ENCODE assay signal across 6 cellular contexts in the genomic region with DNA sequence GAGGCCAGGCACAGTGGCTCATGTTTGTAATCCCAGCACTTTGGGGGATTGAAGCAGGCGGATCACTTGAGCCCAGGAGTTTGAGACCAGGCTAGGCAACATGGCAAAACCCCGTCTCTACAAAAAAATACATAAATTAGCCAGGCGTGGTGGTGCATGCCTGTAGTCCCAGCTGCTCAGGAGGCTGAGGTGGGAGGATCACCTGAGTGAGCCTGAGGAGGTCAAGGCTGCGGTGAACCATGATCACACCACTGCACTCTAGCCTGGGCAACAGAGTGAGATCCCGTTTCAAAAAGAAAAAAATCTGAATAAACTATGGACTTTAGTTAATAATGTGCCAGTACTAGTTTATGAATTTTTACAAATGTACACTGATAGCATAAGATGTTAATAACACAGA. TPM values are rescaled to one million over a fixed set of nuclear protein-coding genes. Genes with fewer than 3 reads are reported as not detected.
A peak's percentile ranks its signal among the peaks of the same experiment; 100 is the strongest.
DNase-seq lines count a peak whose midpoint lies in the region; ATAC-seq and TF ChIP-seq lines count a peak whose summit lies in the region.
"Not testable (repeated sequence)": the region's sequence is repeated elsewhere in the genome, so short reads cannot be mapped to it uniquely, and the experiment has no call there.

No MANE protein-coding gene starts in this region.

- H3K4me1 Mint-ChIP-seq in CD8-positive, alpha-beta memory T cell = peaks cover 27 to 30% (median 29%) of the 10 kb centered on the region in 3 donors
- not testable (repeated sequence) for H3K4me1 Mint-ChIP-seq in WTC11; activated T-helper 17 cell treated with anti-CD3 and anti-CD28 coated beads, Interleukin-2, amount 50 U/mL, for 72 hours; chondrocyte (ENCODE audit: low read depth)
- peaks cover 17 to 34% of the 10 kb centered on the region in 2 donors for H3K4me1 Mint-ChIP-seq in stimulated activated naive B cell treated with anti-CD40 and anti-IgM and Interleukin-4, amounts not matched to agents 10 μg/mL and 1 μg/mL and 100 μg/mL, for 72 hours

- H4K20me1 ChIP-seq in SU-DHL-6 (ENCODE audit: low read depth, low read length) = not testable (repeated sequence)

- not testable (repeated sequence) for H3K9me3 Mint-ChIP-seq in CD8-positive, alpha-beta memory T cell; WTC11; activated T-helper 17 cell treated with anti-CD3 and anti-CD28 coated beads, Interleukin-2, amount 50 U/mL, for 72 hours; chondrocyte (ENCODE audit: low read depth); stimulated activated naive B cell treated with anti-CD40 and anti-IgM and Interleukin-4, amounts not matched to agents 10 μg/mL and 1 μg/mL and 100 μg/mL, for 72 hours

- DNase-seq in CD8-positive, alpha-beta memory T cell; WTC11 (ENCODE audit: low spot score); stimulated activated naive B cell treated with anti-CD40 and anti-IgM and Interleukin-4, amounts not matched to agents 10 μg/mL and 1 μg/mL and 100 μg/mL, for 72 hours: not testable (repeated sequence)
- DNase-seq in chondrocyte (ENCODE audit: low spot score) = peak; percentile 7

- H3K79me2 ChIP-seq in SU-DHL-6 (ENCODE audit: insufficient read depth, low read length) = not testable (repeated sequence)

- not testable (repeated sequence) for H3K4me3 ChIP-seq in CD8-positive, alpha-beta memory T cell (ENCODE audit: low read length); SU-DHL-6 (ENCODE audit: insufficient read depth, low read length, poor library complexity, severe bottlenecking)

- peaks cover 2 to 17% (median 3%) of the 10 kb centered on the region in 3 donors for H3K36me3 Mint-ChIP-seq in CD8-positive, alpha-beta memory T cell
- H3K36me3 Mint-ChIP-seq in WTC11 (peaks cover 17% of the 10 kb centered on the region; the same call in 1 of the 2 replicates), chondrocyte (ENCODE audit: low read depth) (peaks cover 11% of the 10 kb centered on the region)
- peaks cover 38% of the 10 kb centered on the region for H3K36me3 Mint-ChIP-seq in activated T-helper 17 cell treated with anti-CD3 and anti-CD28 coated beads, Interleukin-2, amount 50 U/mL, for 72 hours (ENCODE audit: low read depth)
- H3K36me3 Mint-ChIP-seq in stimulated activated naive B cell treated with anti-CD40 and anti-IgM and Interleukin-4, amounts not matched to agents 10 μg/mL and 1 μg/mL and 100 μg/mL, for 72 hours = peaks cover 33 to 49% of the 10 kb centered on the region in 2 donors

- POLR2A ChIA-PET in CD8-positive, alpha-beta memory T cell (lab: Charles Lee); WTC11 (lab: Charles Lee): not testable (repeated sequence)

- H3K4me3 Mint-ChIP-seq in CD8-positive, alpha-beta memory T cell; WTC11; activated T-helper 17 cell treated with anti-CD3 and anti-CD28 coated beads, Interleukin-2, amount 50 U/mL, for 72 hours; chondrocyte (ENCODE audit: unreplicated experiment); stimulated activated naive B cell treated with anti-CD40 and anti-IgM and Interleukin-4, amounts not matched to agents 10 μg/mL and 1 μg/mL and 100 μg/mL, for 72 hours: not testable (repeated sequence)

- not testable (repeated sequence) for H3K27me3 Mint-ChIP-seq in CD8-positive, alpha-beta memory T cell; WTC11 (ENCODE audit: low read depth); activated T-helper 17 cell treated with anti-CD3 and anti-CD28 coated beads, Interleukin-2, amount 50 U/mL, for 72 hours; chondrocyte (ENCODE audit: low read depth); stimulated activated naive B cell treated with anti-CD40 and anti-IgM and Interleukin-4, amounts not matched to agents 10 μg/mL and 1 μg/mL and 100 μg/mL, for 72 hours

- H3K4me2 ChIP-seq in SU-DHL-6 (ENCODE audit: low read depth, low read length, poor library complexity, severe bottlenecking) = not testable (repeated sequence)

- peaks cover 21% of the 10 kb centered on the region for H3F3A ChIP-seq in SU-DHL-6 (ENCODE audit: insufficient read depth)

- not testable (repeated sequence) for H3K27ac ChIP-seq in CD8-positive, alpha-beta memory T cell (ENCODE audit: low read depth, low read length)
- peak overlapping the region; percentile 2; the same call in 1 of the 2 replicates for H3K27ac ChIP-seq in SU-DHL-6 (ENCODE audit: low read depth, low read length)

- not testable (repeated sequence) for H3K4me1 ChIP-seq in CD8-positive, alpha-beta memory T cell (ENCODE audit: insufficient read depth, low read length)

- H3K9me3 ChIP-seq in CD8-positive, alpha-beta memory T cell (ENCODE audit: low read length); SU-DHL-6 (ENCODE audit: insufficient read depth, low read length): not testable (repeated sequence)

- H2AFZ ChIP-seq in SU-DHL-6 (ENCODE audit: low read depth, low read length, severe bottlenecking) = not testable (repeated sequence)

- H3K36me3 ChIP-seq in CD8-positive, alpha-beta memory T cell (ENCODE audit: insufficient read depth, low read length); SU-DHL-6 (ENCODE audit: low read length): not testable (repeated sequence)

- not testable (repeated sequence) for H3K27me3 ChIP-seq in CD8-positive, alpha-beta memory T cell (ENCODE audit: insufficient read depth, low read length, poor library complexity, severe bottlenecking); SU-DHL-6 (ENCODE audit: low read length)

- peak overlapping the region in 6 of 8 donors; percentile 24 to 70 (median 44) for H3K27ac Mint-ChIP-seq in CD8-positive, alpha-beta memory T cell
- H3K27ac Mint-ChIP-seq in WTC11; chondrocyte (ENCODE audit: unreplicated experiment): not testable (repeated sequence)
- peak overlapping the region; percentile 17 for H3K27ac Mint-ChIP-seq in activated T-helper 17 cell treated with anti-CD3 and anti-CD28 coated beads, Interleukin-2, amount 50 U/mL, for 72 hours
- H3K27ac Mint-ChIP-seq in stimulated activated naive B cell treated with anti-CD40 and anti-IgM and Interleukin-4, amounts not matched to agents 10 μg/mL and 1 μg/mL and 100 μg/mL, for 72 hours = peak overlapping the region; percentile 51

- not testable (repeated sequence) for H3K9ac ChIP-seq in SU-DHL-6 (ENCODE audit: low read length)

- H3K9me2 ChIP-seq in SU-DHL-6 (replicated peaks; ENCODE audit: insufficient read depth, low read length) = not testable (repeated sequence)

- CTCF ChIA-PET in CD8-positive, alpha-beta memory T cell (lab: Charles Lee) = interaction anchor here (1.3 kb wide), 1 partner anchor 23 kb away, joined by 4 read pairs; no protein-coding TSS in a partner anchor
- CTCF ChIA-PET in WTC11 (lab: Charles Lee) = interaction anchor here (1.3 kb wide), 1 partner anchor 99 kb away, joined by 6 read pairs; no protein-coding TSS in a partner anchor

- not testable (repeated sequence) for ATAC-seq in WTC11; activated T-helper 17 cell treated with anti-CD3 and anti-CD28 coated beads, Interleukin-2, amount 50 U/mL, for 72 hours (replicated peaks); stimulated activated naive B cell treated with anti-CD40 and anti-IgM and Interleukin-4, amounts not matched to agents 10 μg/mL and 1 μg/mL and 100 μg/mL, for 72 hours (replicated peaks)

- not testable (repeated sequence) for TF ChIP-seq CTCF in SU-DHL-6 (IDR thresholded peaks at IDR 0.05; ENCODE audit: insufficient read depth, low read length, poor library complexity, severe bottlenecking); WTC11 (IDR thresholded peaks at IDR 0.05); chondrocyte (IDR thresholded peaks at IDR 0.05)

TF ChIP-seq in WTC11, 78 proteins besides CTCF, POLR2A, EP300 and RAD21:
- TF ChIP-seq ZNF121 (CRISPR knock-in tag; IDR thresholded peaks at IDR 0.05) = peak; percentile 57; the same call in 1 of the 2 replicates
TF ChIP-seq in WTC11: peak in this region for 1; not testable (repeated sequence) for 77.

RNA-seq across cellular contexts. Expression of gene POLR1E, which starts 24.3 kb away (rescaled TPM):
- 10 to 100 TPM; 82.5 to 84.6 TPM for total RNA-seq in CD8-positive, alpha-beta memory T cell
- 21.4 TPM for polyA plus RNA-seq in CD8-positive, alpha-beta memory T cell
- total RNA-seq in WTC11 (2021) (31.4 to 39.6 TPM (median 38.8 TPM) in 3 replicates), chondrocyte (12.7 to 13.9 TPM (median 13.7 TPM) in 3 replicates)
- total RNA-seq in activated T-helper 17 cell treated with anti-CD3 and anti-CD28 coated beads, Interleukin-2, amount 50 U/mL, for 72 hours = 10 to 100 TPM; 57.3 to 65.1 TPM

RNA-seq across cellular contexts. Expression of gene ZBTB5, which starts 44.8 kb away (rescaled TPM):
- total RNA-seq in CD8-positive, alpha-beta memory T cell = 1 to 10 TPM; 7.0 to 7.9 TPM
- polyA plus RNA-seq in CD8-positive, alpha-beta memory T cell = 0.81 TPM
- total RNA-seq in WTC11 (2021) (13.2 to 16.7 TPM (median 13.6 TPM) in 3 replicates), chondrocyte (14.1 to 15.3 TPM (median 14.5 TPM) in 3 replicates)
- 10 to 100 TPM in 1 of 2 donors, 1 to 10 TPM in 1; 7.7 to 13.8 TPM for total RNA-seq in activated T-helper 17 cell treated with anti-CD3 and anti-CD28 coated beads, Interleukin-2, amount 50 U/mL, for 72 hours
